Comparison of ENCODE assay signal across 9 cellular contexts in the genomic region with DNA sequence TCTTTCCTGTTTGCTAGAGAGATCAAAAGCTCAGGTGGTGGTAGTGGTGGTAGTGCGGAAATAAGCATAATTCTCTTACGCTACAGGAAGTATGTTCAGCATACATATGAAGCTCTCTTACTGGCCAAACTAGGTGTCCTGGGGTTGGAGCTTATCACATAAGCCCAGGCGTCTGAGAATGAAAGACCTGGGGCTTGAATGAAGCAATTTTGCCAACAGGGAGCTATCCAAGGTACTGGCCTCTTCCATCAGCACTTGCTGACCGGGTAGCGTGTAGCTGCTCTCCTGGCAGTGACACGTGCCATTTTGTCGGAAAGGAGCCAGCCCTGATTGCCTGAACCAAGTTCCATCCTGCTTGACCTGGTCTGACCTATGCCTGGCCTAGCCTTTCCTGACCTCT.
A peak's percentile ranks its signal among the peaks of the same experiment; 100 is the strongest.
DNase-seq lines count a peak whose midpoint lies in the region; ATAC-seq and TF ChIP-seq lines count a peak whose summit lies in the region.
"Had no signal": no experiment of that assay in that cellular context is flagged by ENCODE, and none has a peak within 500 bp of the region (broad histone marks: within the 10 kb centered on the region; RNA-seq: fewer than 3 reads in every experiment).

No MANE protein-coding gene starts in this region.

- no peaks in the 10 kb centered on the region for H3K4me1 Mint-ChIP-seq in HFFc6 (ENCODE audit: low read depth)
- peaks cover under 1% of the 10 kb centered on the region for H3K4me1 Mint-ChIP-seq in activated T-helper 17 cell treated with anti-CD3 and anti-CD28 coated beads, Interleukin-2, amount 50 U/mL, for 72 hours

- H3K4me3 Mint-ChIP-seq in HFFc6, result no peak overlapping the region
- no peak overlapping the region for H3K4me3 Mint-ChIP-seq in activated T-helper 17 cell treated with anti-CD3 and anti-CD28 coated beads, Interleukin-2, amount 50 U/mL, for 72 hours

- no peak overlapping the region for H3K4me3 ChIP-seq in tibial nerve

- H3K4me1 ChIP-seq in tibial nerve, result no peaks in the 10 kb centered on the region
- H3K4me1 ChIP-seq: parathyroid adenoma had no signal

- ATAC-seq in GM18873 (IDR thresholded peaks at IDR 0.05; ENCODE audit: low FRiP score, unreplicated experiment), result no peak
- no peak for ATAC-seq in activated T-helper 17 cell treated with anti-CD3 and anti-CD28 coated beads, Interleukin-2, amount 50 U/mL, for 72 hours (replicated peaks)

- H3K9me3 ChIP-seq in tibial nerve, result no peaks in the 10 kb centered on the region

- H3K27ac ChIP-seq in tibial nerve, result no peak overlapping the region
- H3K27ac ChIP-seq: parathyroid adenoma had no signal

- TF ChIP-seq CTCF in HFFc6 (IDR thresholded peaks at IDR 0.05) (no peak), tibial nerve (IDR thresholded peaks at IDR 0.05) (no peak)

- H3K36me3 ChIP-seq in tibial nerve, result no peaks in the 10 kb centered on the region

- no peaks in the 10 kb centered on the region for H3K27me3 ChIP-seq in tibial nerve

- DNase-seq in ACHN, result peak; percentile 66
- DNase-seq in HFFc6, result peak; percentile 37
- peak; percentile 3 for DNase-seq in activated CD4-positive, alpha-beta T cell treated with anti-CD3 and anti-CD28 coated beads, Interleukin-2, amount 50 U/mL, for 1 hour
- peak; percentile 86 for DNase-seq in iPS-NIHi7 (ENCODE audit: extremely low spot score)
- no peak for DNase-seq in tibial nerve (ENCODE audit: low spot score in 2 of 2)
- DNase-seq in NCI-H1092 (lab: John Stamatoyannopoulos, UW), result no peak

- H3K27me3 Mint-ChIP-seq in HFFc6 (ENCODE audit: insufficient read depth), result peaks cover under 1% of the 10 kb centered on the region
- peaks cover 10% of the 10 kb centered on the region for H3K27me3 Mint-ChIP-seq in activated T-helper 17 cell treated with anti-CD3 and anti-CD28 coated beads, Interleukin-2, amount 50 U/mL, for 72 hours

- WGBS in tibial nerve, 2 donors, result 25 to 29% methylated on average over 7 of the region's 7 CpGs

- in situ Hi-C loops in ACHN (cut with HindIII; ENCODE audit: low pct_ligation_motif_present, low pct_unique_long_range_greater_than_20kb, low sequenced_read_pairs), result loop anchor here (25.0 kb wide), 1 partner anchor 214 kb away; a partner anchor contains a TSS

- TF ChIP-seq POLR2A in tibial nerve (IDR thresholded peaks at IDR 0.05), result no peak

- H3K9me3 Mint-ChIP-seq in HFFc6, result no peaks in the 10 kb centered on the region
- H3K9me3 Mint-ChIP-seq in activated T-helper 17 cell treated with anti-CD3 and anti-CD28 coated beads, Interleukin-2, amount 50 U/mL, for 72 hours, result peaks cover 3% of the 10 kb centered on the region

- H3K36me3 Mint-ChIP-seq in HFFc6 (ENCODE audit: low read depth), result no peaks in the 10 kb centered on the region
- H3K36me3 Mint-ChIP-seq in activated T-helper 17 cell treated with anti-CD3 and anti-CD28 coated beads, Interleukin-2, amount 50 U/mL, for 72 hours (ENCODE audit: low read depth), result no peaks in the 10 kb centered on the region

- TF ChIP-seq EP300 in tibial nerve (IDR thresholded peaks at IDR 0.05), result no peak

- no peak overlapping the region for H3K27ac Mint-ChIP-seq in HFFc6
- no peak overlapping the region for H3K27ac Mint-ChIP-seq in activated T-helper 17 cell treated with anti-CD3 and anti-CD28 coated beads, Interleukin-2, amount 50 U/mL, for 72 hours

Comparison
In these comparisons a context has a peak if more than half of its experiments do, and no peak if none do; other contexts are left out.
1. DNase-seq: peak in ACHN (single experiment), HFFc6 (single experiment), activated CD4-positive, alpha-beta T cell treated with anti-CD3 and anti-CD28 coated beads, Interleukin-2, amount 50 U/mL, for 1 hour (single experiment) and iPS-NIHi7 (single experiment); none in tibial nerve (0 of 2) and NCI-H1092 (single experiment).